In genomic region chr3:51718547-51719412, GRCh38 we compare ENCODE assay signal across 1 cellular context.
TF ChIP-seq lines count a peak whose summit lies in the region.

No MANE protein-coding gene starts in this region.

TF ChIP-seq in HepG2, 621 proteins besides CTCF, POLR2A, EP300 and RAD21 (continued from another document and continues in another):
- TF ChIP-seq ZNF407 (CRISPR knock-in tag; IDR thresholded peaks at IDR 0.05; ENCODE audit: not compliant biosample characterization) (no peak), SP4 (CRISPR knock-in tag; IDR thresholded peaks at IDR 0.05) (0 out of 2 replicates have a peak, but pooled peaks have one; percentile 19), RFX3 (CRISPR knock-in tag; IDR thresholded peaks at IDR 0.05) (no peak), YEATS4 (CRISPR knock-in tag; IDR thresholded peaks at IDR 0.05; ENCODE audit: borderline replicate concordance) (no peak), MLXIP (CRISPR knock-in tag; IDR thresholded peaks at IDR 0.05; ENCODE audit: borderline replicate concordance) (no peak), ZNF383 (CRISPR knock-in tag; IDR thresholded peaks at IDR 0.05; ENCODE audit: borderline replicate concordance) (no peak), ZNF564 (CRISPR knock-in tag; IDR thresholded peaks at IDR 0.05) (no peak), ELK4 (CRISPR knock-in tag; IDR thresholded peaks at IDR 0.05; ENCODE audit: borderline replicate concordance) (no peak), ZMAT5 (CRISPR knock-in tag; IDR thresholded peaks at IDR 0.05; ENCODE audit: borderline replicate concordance, low read depth) (no peak), HES4 (CRISPR knock-in tag; IDR thresholded peaks at IDR 0.05; ENCODE audit: borderline replicate concordance) (no peak), MTF1 (CRISPR knock-in tag; IDR thresholded peaks at IDR 0.05) (no peak), ZBTB7B (CRISPR knock-in tag; IDR thresholded peaks at IDR 0.05) (no peak), RNF2 (conservative IDR thresholded peaks at IDR 0.05; ENCODE audit: low read depth) (no peak), ETV5 (CRISPR knock-in tag; IDR thresholded peaks at IDR 0.05; ENCODE audit: borderline replicate concordance) (peak; percentile 53; the same call in 1 of the 2 replicates), ADNP (CRISPR knock-in tag; IDR thresholded peaks at IDR 0.05) (0 out of 2 replicates have a peak, but pooled peaks have one; percentile 41), ZNF274 (CRISPR knock-in tag; IDR thresholded peaks at IDR 0.05) (no peak), ZBTB38 (CRISPR knock-in tag; IDR thresholded peaks at IDR 0.05) (no peak), FOXP4 (CRISPR knock-in tag; IDR thresholded peaks at IDR 0.05) (no peak), SMARCC2 (IDR thresholded peaks at IDR 0.05) (no peak), PRDM10 (CRISPR knock-in tag; IDR thresholded peaks at IDR 0.05; ENCODE audit: low read depth) (no peak), RARG (CRISPR knock-in tag; IDR thresholded peaks at IDR 0.05; ENCODE audit: low read depth) (no peak)
- TF ChIP-seq, protein P1, sequence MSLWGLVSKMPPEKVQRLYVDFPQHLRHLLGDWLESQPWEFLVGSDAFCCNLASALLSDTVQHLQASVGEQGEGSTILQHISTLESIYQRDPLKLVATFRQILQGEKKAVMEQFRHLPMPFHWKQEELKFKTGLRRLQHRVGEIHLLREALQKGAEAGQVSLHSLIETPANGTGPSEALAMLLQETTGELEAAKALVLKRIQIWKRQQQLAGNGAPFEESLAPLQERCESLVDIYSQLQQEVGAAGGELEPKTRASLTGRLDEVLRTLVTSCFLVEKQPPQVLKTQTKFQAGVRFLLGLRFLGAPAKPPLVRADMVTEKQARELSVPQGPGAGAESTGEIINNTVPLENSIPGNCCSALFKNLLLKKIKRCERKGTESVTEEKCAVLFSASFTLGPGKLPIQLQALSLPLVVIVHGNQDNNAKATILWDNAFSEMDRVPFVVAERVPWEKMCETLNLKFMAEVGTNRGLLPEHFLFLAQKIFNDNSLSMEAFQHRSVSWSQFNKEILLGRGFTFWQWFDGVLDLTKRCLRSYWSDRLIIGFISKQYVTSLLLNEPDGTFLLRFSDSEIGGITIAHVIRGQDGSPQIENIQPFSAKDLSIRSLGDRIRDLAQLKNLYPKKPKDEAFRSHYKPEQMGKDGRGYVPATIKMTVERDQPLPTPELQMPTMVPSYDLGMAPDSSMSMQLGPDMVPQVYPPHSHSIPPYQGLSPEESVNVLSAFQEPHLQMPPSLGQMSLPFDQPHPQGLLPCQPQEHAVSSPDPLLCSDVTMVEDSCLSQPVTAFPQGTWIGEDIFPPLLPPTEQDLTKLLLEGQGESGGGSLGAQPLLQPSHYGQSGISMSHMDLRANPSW (CRISPR knock-in tag; IDR thresholded peaks at IDR 0.05; ENCODE audit: borderline replicate concordance): no peak
- TF ChIP-seq, protein P2, sequence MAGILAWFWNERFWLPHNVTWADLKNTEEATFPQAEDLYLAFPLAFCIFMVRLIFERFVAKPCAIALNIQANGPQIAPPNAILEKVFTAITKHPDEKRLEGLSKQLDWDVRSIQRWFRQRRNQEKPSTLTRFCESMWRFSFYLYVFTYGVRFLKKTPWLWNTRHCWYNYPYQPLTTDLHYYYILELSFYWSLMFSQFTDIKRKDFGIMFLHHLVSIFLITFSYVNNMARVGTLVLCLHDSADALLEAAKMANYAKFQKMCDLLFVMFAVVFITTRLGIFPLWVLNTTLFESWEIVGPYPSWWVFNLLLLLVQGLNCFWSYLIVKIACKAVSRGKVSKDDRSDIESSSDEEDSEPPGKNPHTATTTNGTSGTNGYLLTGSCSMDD (CRISPR knock-in tag; IDR thresholded peaks at IDR 0.05): no peak
- TF ChIP-seq, protein P3, sequence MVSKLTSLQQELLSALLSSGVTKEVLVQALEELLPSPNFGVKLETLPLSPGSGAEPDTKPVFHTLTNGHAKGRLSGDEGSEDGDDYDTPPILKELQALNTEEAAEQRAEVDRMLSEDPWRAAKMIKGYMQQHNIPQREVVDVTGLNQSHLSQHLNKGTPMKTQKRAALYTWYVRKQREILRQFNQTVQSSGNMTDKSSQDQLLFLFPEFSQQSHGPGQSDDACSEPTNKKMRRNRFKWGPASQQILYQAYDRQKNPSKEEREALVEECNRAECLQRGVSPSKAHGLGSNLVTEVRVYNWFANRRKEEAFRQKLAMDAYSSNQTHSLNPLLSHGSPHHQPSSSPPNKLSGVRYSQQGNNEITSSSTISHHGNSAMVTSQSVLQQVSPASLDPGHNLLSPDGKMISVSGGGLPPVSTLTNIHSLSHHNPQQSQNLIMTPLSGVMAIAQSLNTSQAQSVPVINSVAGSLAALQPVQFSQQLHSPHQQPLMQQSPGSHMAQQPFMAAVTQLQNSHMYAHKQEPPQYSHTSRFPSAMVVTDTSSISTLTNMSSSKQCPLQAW (CRISPR knock-in tag; IDR thresholded peaks at IDR 0.05): 0 out of 2 replicates have a peak, but pooled peaks have one; percentile 32
